8 cellular contexts compared by ENCODE assay signal in the genomic region with DNA sequence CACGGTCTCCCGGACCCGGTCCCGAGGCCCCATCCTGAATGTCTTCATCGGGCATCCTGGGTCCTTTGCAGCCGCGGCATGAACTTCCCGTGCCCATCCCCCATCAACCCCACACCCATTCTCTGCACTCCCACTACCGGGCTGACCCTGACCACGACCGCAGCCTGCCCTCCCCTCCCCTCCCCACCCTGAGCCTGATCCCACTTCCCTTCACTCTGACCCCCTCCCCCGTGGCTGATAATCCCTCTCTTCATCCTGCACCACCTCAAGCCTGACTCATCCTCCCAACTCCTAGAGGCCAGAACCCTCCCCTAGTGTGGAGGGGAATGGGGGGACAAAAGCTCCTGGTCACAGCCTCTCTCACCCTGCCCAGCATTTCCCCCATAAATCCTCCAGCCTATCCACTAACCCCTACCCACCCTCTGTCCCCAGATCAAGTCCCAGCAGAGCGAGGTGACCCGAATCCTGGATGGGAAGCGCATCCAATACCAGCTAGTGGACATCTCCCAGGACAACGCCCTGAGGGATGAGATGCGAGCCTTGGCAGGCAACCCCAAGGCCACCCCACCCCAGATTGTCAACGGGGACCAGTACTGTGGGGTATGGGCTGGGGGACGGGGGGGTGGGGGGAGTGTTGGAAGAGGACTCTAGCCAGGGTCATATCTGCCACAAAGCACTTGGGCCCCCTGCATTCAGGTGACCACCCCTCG. TPM values are rescaled to one million over a fixed set of nuclear protein-coding genes. Genes with fewer than 3 reads are reported as not detected.
DNase-seq lines count a peak whose midpoint lies in the region; ATAC-seq lines count a peak whose summit lies in the region.

No MANE protein-coding gene starts in this region.

- H3K4me3 ChIP-seq in iPS-18c (ENCODE audit: insufficient read depth, low read depth, low read length), result peak overlapping the region; percentile 69

- peaks cover 71% of the 10 kb centered on the region for H3K4me1 Mint-ChIP-seq in activated naive CD8-positive, alpha-beta T cell treated with anti-CD3 and anti-CD28 coated beads, Interleukin-2, amount 10 ng/mL, durations not matched to agents 7 days and 5 days
- peaks cover 87% of the 10 kb centered on the region for H3K4me1 Mint-ChIP-seq in stimulated activated memory B cell treated with anti-CD40 and anti-IgM and Interleukin-4, amounts not matched to agents 10 μg/mL and 1 μg/mL and 100 μg/mL, for 72 hours

- H3K9me3 Mint-ChIP-seq in activated naive CD8-positive, alpha-beta T cell treated with anti-CD3 and anti-CD28 coated beads, Interleukin-2, amount 10 ng/mL, durations not matched to agents 7 days and 5 days, result no peaks in the 10 kb centered on the region
- H3K9me3 Mint-ChIP-seq in stimulated activated memory B cell treated with anti-CD40 and anti-IgM and Interleukin-4, amounts not matched to agents 10 μg/mL and 1 μg/mL and 100 μg/mL, for 72 hours, result no peaks in the 10 kb centered on the region

- H3K27ac Mint-ChIP-seq in activated naive CD8-positive, alpha-beta T cell treated with anti-CD3 and anti-CD28 coated beads, Interleukin-2, amount 10 ng/mL, durations not matched to agents 7 days and 5 days, result peak overlapping the region; percentile 93
- H3K27ac Mint-ChIP-seq in stimulated activated memory B cell treated with anti-CD40 and anti-IgM and Interleukin-4, amounts not matched to agents 10 μg/mL and 1 μg/mL and 100 μg/mL, for 72 hours, result peak overlapping the region; percentile 77

- no peak for ATAC-seq in activated naive CD8-positive, alpha-beta T cell treated with anti-CD3 and anti-CD28 coated beads, Interleukin-2, amount 10 ng/mL, durations not matched to agents 7 days and 5 days (ENCODE audit: low read depth)
- ATAC-seq in stimulated activated memory B cell treated with anti-CD40 and anti-IgM and Interleukin-4, amounts not matched to agents 10 μg/mL and 1 μg/mL and 100 μg/mL, for 72 hours, result no peak
- no peak for ATAC-seq in sciatic nerve

- no peaks in the 10 kb centered on the region for H3K9me3 ChIP-seq in iPS-18c (ENCODE audit: control insufficient read depth, insufficient read depth, low read length)

- peak overlapping the region; percentile 98 for H3K4me3 Mint-ChIP-seq in activated naive CD8-positive, alpha-beta T cell treated with anti-CD3 and anti-CD28 coated beads, Interleukin-2, amount 10 ng/mL, durations not matched to agents 7 days and 5 days
- H3K4me3 Mint-ChIP-seq in stimulated activated memory B cell treated with anti-CD40 and anti-IgM and Interleukin-4, amounts not matched to agents 10 μg/mL and 1 μg/mL and 100 μg/mL, for 72 hours, result peak overlapping the region; percentile 97

- peaks cover 30% of the 10 kb centered on the region for H3K36me3 Mint-ChIP-seq in activated naive CD8-positive, alpha-beta T cell treated with anti-CD3 and anti-CD28 coated beads, Interleukin-2, amount 10 ng/mL, durations not matched to agents 7 days and 5 days
- H3K36me3 Mint-ChIP-seq in stimulated activated memory B cell treated with anti-CD40 and anti-IgM and Interleukin-4, amounts not matched to agents 10 μg/mL and 1 μg/mL and 100 μg/mL, for 72 hours, result peaks cover 48% of the 10 kb centered on the region

- no peaks in the 10 kb centered on the region for H3K27me3 Mint-ChIP-seq in activated naive CD8-positive, alpha-beta T cell treated with anti-CD3 and anti-CD28 coated beads, Interleukin-2, amount 10 ng/mL, durations not matched to agents 7 days and 5 days
- H3K27me3 Mint-ChIP-seq in stimulated activated memory B cell treated with anti-CD40 and anti-IgM and Interleukin-4, amounts not matched to agents 10 μg/mL and 1 μg/mL and 100 μg/mL, for 72 hours, result no peaks in the 10 kb centered on the region

- DNase-seq in ELR (ENCODE audit: low read depth) (peak; percentile 80), LHCN-M2 (ENCODE audit: low read depth) (peak; percentile 74), sciatic nerve (ENCODE audit: low spot score) (no peak), epidermal melanocyte (ENCODE audit: insufficient read length, low spot score) (no peak), mucosa of gallbladder (ENCODE audit: low spot score) (no peak)
- DNase-seq in activated naive CD8-positive, alpha-beta T cell treated with anti-CD3 and anti-CD28 coated beads, Interleukin-2, amount 10 ng/mL, durations not matched to agents 7 days and 5 days, result no peak

- intact Hi-C loops in sciatic nerve (cut with DNase I), result loop anchor here (5.0 kb wide), 1 partner anchor 37 kb away; a partner anchor contains a TSS

- POLR2A ChIA-PET in activated naive CD8-positive, alpha-beta T cell treated with anti-CD3 and anti-CD28 coated beads, Interleukin-2, amount 10 ng/mL, durations not matched to agents 7 days and 5 days (lab: Charles Lee), result interaction anchor here (0.7 to 20.6 kb wide), 11 partner anchors 9 to 142 kb away, joined by 3 to 1079 read pairs (median 4); a partner anchor contains a TSS

RNA-seq across cellular contexts. Expression of a gene that starts 0.6 kb away (rescaled TPM):
- total RNA-seq in LHCN-M2 (2014; rRNA removed) (221 and 264 TPM in 2 replicates), sciatic nerve (106 TPM), mucosa of gallbladder (133 TPM)
- 980 TPM for polyA plus RNA-seq in LHCN-M2 (2012)
- total RNA-seq in activated naive CD8-positive, alpha-beta T cell treated with anti-CD3 and anti-CD28 coated beads, Interleukin-2, amount 10 ng/mL, durations not matched to agents 7 days and 5 days, result 100 to 1,000 TPM; 531 to 542 TPM

RNA-seq across cellular contexts. Expression of a gene that starts 25.9 kb away (rescaled TPM):
- total RNA-seq in LHCN-M2 (2014; rRNA removed) (5.1 and 5.2 TPM in 2 replicates), sciatic nerve (23.1 TPM), mucosa of gallbladder (21.3 TPM)
- polyA plus RNA-seq in LHCN-M2 (2012), result 18.2 TPM
- 10 to 100 TPM; 60.5 to 64.1 TPM for total RNA-seq in activated naive CD8-positive, alpha-beta T cell treated with anti-CD3 and anti-CD28 coated beads, Interleukin-2, amount 10 ng/mL, durations not matched to agents 7 days and 5 days

RNA-seq across cellular contexts. Expression of a gene that starts 37.3 kb away (rescaled TPM):
- not detected in 2 replicates for total RNA-seq in LHCN-M2 (2014; rRNA removed)
- not detected for polyA plus RNA-seq in LHCN-M2 (2012)
- total RNA-seq in activated naive CD8-positive, alpha-beta T cell treated with anti-CD3 and anti-CD28 coated beads, Interleukin-2, amount 10 ng/mL, durations not matched to agents 7 days and 5 days, result 1,000 to 10,000 TPM; 1,078 to 1,088 TPM
- total RNA-seq in sciatic nerve, result 13.2 TPM
- 21.1 TPM for total RNA-seq in mucosa of gallbladder

RNA-seq across cellular contexts. Expression of a gene that starts 46.5 kb away (rescaled TPM):
- 17.8 and 20.8 TPM in 2 replicates for total RNA-seq in LHCN-M2 (2014; rRNA removed)
- 9.5 TPM for polyA plus RNA-seq in LHCN-M2 (2012)
- 10 to 100 TPM; 36.0 to 37.2 TPM for total RNA-seq in activated naive CD8-positive, alpha-beta T cell treated with anti-CD3 and anti-CD28 coated beads, Interleukin-2, amount 10 ng/mL, durations not matched to agents 7 days and 5 days
- 17.6 TPM for total RNA-seq in sciatic nerve
- total RNA-seq in mucosa of gallbladder, result 10.0 TPM

Comparison
In these comparisons a context has a peak if more than half of its experiments do, and no peak if none do; other contexts are left out.
1. DNase-seq: peak in ELR (single experiment) and LHCN-M2 (single experiment); none in activated naive CD8-positive, alpha-beta T cell treated with anti-CD3 and anti-CD28 coated beads, Interleukin-2, amount 10 ng/mL, durations not matched to agents 7 days and 5 days (single experiment), sciatic nerve (single experiment), epidermal melanocyte (single experiment) and mucosa of gallbladder (single experiment).
2. RNA of a gene that starts 37.3 kb away (total RNA-seq): 1,078 to 1,088 TPM in activated naive CD8-positive, alpha-beta T cell treated with anti-CD3 and anti-CD28 coated beads, Interleukin-2, amount 10 ng/mL, durations not matched to agents 7 days and 5 days; 21.1 TPM in mucosa of gallbladder (single experiment), 13.2 TPM in sciatic nerve (single experiment) and not detected in LHCN-M2; every median in the first group is over 10 times any median in the second.